Comparison of ENCODE assay signal across 8 cellular contexts in the genomic region with DNA sequence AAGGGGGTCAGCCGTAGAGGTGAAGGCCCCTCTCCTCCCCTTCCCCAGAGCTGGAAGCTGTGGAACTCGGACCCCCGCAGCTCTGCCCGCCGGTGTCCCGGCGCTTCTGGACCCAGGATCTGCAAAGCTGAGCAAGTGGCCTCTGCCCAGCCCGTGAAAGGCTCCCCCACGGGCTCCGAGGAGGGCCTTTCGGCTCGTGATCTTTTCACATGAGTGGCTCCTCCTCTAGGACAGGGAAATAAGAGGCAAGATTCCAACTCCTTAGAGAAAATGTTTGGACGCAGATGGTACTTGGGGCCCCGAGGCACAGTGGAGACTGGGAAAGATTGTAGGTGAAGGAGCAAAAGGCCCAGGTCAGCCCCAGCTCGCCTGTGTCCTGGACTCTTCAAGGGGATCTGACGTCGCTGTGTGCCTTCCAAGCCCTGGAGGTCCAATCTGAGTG. TPM values are rescaled to one million over a fixed set of nuclear protein-coding genes. Genes with fewer than 3 reads are reported as not detected.
A peak's percentile ranks its signal among the peaks of the same experiment; 100 is the strongest.
DNase-seq lines count a peak whose midpoint lies in the region; ATAC-seq and TF ChIP-seq lines count a peak whose summit lies in the region.

No MANE protein-coding gene starts in this region.

- no peaks in the 10 kb centered on the region for H3K9me3 ChIP-seq in iPS-15b (ENCODE audit: control insufficient read depth, insufficient read depth, low read length)

- intact Hi-C loops in sciatic nerve (cut with DNase I) = no loop called here

- DNase-seq in EL (peak; percentile 26), astrocyte of the cerebellum (ENCODE audit: low read depth) (no peak), sciatic nerve (ENCODE audit: low spot score) (peak; percentile 74), DMS 273 (lab: John Stamatoyannopoulos, UW; ENCODE audit: unreplicated experiment) (no peak)

- H3K4me3 ChIP-seq in astrocyte of the cerebellum (ENCODE audit: low read depth, low read length) (peak overlapping the region; percentile 27), iPS-15b (ENCODE audit: low read depth, low read length) (peak overlapping the region; percentile 48)

- TF ChIP-seq CTCF in astrocyte of the cerebellum (IDR thresholded peaks at IDR 0.05; ENCODE audit: low read depth, low read length, missing control alignments) = no peak

- no peaks in the 10 kb centered on the region for H3K36me3 ChIP-seq in iPS-15b (ENCODE audit: control insufficient read depth, insufficient read depth, low read length)

- H3K9ac ChIP-seq in iPS-15b (ENCODE audit: low read depth, low read length) = peak overlapping the region; percentile 67

- in situ Hi-C loops in astrocyte of the cerebellum (cut with HindIII; ENCODE audit: low sequenced_read_pairs) = no loop called here

- H3K4me1 ChIP-seq in iPS-15b (ENCODE audit: control insufficient read depth, insufficient read depth, low read length) = peaks cover 17% of the 10 kb centered on the region

- peaks cover 4% of the 10 kb centered on the region for H3K27me3 ChIP-seq in iPS-15b (ENCODE audit: control insufficient read depth, insufficient read depth, low read length)

- ATAC-seq in sciatic nerve (peak; percentile 85), GM21528 (IDR thresholded peaks at IDR 0.05; ENCODE audit: low FRiP score, unreplicated experiment) (no peak), GM21717 (IDR thresholded peaks at IDR 0.05; ENCODE audit: unreplicated experiment) (no peak), HG03378 (IDR thresholded peaks at IDR 0.05; ENCODE audit: unreplicated experiment) (no peak)

RNA-seq across cellular contexts. Expression of a gene that starts 48.2 kb away (rescaled TPM):
- total RNA-seq in sciatic nerve = 93.5 TPM

Comparison
In these comparisons a context has a peak if more than half of its experiments do, and no peak if none do; other contexts are left out.
1. DNase-seq: peak in EL (single experiment) and sciatic nerve (single experiment); none in astrocyte of the cerebellum (single experiment) and DMS 273 (single experiment).